1 cellular context compared by ENCODE assay signal in genomic region chr20:16607364-16608264, GRCh38.
TF ChIP-seq lines count a peak whose summit lies in the region.

No MANE protein-coding gene starts in this region.

TF ChIP-seq in HepG2, 621 proteins besides CTCF, POLR2A, EP300 and RAD21 (continued from another document):
- TF ChIP-seq, protein P1, sequence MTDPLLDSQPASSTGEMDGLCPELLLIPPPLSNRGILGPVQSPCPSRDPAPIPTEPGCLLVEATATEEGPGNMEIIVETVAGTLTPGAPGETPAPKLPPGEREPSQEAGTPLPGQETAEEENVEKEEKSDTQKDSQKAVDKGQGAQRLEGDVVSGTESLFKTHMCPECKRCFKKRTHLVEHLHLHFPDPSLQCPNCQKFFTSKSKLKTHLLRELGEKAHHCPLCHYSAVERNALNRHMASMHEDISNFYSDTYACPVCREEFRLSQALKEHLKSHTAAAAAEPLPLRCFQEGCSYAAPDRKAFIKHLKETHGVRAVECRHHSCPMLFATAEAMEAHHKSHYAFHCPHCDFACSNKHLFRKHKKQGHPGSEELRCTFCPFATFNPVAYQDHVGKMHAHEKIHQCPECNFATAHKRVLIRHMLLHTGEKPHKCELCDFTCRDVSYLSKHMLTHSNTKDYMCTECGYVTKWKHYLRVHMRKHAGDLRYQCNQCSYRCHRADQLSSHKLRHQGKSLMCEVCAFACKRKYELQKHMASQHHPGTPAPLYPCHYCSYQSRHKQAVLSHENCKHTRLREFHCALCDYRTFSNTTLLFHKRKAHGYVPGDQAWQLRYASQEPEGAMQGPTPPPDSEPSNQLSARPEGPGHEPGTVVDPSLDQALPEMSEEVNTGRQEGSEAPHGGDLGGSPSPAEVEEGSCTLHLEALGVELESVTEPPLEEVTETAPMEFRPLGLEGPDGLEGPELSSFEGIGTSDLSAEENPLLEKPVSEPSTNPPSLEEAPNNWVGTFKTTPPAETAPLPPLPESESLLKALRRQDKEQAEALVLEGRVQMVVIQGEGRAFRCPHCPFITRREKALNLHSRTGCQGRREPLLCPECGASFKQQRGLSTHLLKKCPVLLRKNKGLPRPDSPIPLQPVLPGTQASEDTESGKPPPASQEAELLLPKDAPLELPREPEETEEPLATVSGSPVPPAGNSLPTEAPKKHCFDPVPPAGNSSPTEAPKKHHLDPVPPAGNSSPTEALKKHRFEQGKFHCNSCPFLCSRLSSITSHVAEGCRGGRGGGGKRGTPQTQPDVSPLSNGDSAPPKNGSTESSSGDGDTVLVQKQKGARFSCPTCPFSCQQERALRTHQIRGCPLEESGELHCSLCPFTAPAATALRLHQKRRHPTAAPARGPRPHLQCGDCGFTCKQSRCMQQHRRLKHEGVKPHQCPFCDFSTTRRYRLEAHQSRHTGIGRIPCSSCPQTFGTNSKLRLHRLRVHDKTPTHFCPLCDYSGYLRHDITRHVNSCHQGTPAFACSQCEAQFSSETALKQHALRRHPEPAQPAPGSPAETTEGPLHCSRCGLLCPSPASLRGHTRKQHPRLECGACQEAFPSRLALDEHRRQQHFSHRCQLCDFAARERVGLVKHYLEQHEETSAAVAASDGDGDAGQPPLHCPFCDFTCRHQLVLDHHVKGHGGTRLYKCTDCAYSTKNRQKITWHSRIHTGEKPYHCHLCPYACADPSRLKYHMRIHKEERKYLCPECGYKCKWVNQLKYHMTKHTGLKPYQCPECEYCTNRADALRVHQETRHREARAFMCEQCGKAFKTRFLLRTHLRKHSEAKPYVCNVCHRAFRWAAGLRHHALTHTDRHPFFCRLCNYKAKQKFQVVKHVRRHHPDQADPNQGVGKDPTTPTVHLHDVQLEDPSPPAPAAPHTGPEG (CRISPR knock-in tag; IDR thresholded peaks at IDR 0.05) = 0 out of 2 replicates have a peak, but pooled peaks have one; percentile 35
- no peak for TF ChIP-seq PAX8 (CRISPR knock-in tag; IDR thresholded peaks at IDR 0.05; ENCODE audit: borderline replicate concordance)
- TF ChIP-seq FUBP1 (CRISPR knock-in tag; IDR thresholded peaks at IDR 0.05; ENCODE audit: borderline replicate concordance) = no peak
- no peak for TF ChIP-seq HOXD1 (CRISPR knock-in tag; IDR thresholded peaks at IDR 0.05)
- peak; percentile 28; the same call in 1 of the 2 replicates for TF ChIP-seq HOXA3 (CRISPR knock-in tag; IDR thresholded peaks at IDR 0.05)
- peak; percentile 80 for TF ChIP-seq HNF4A (CRISPR knock-in tag; IDR thresholded peaks at IDR 0.05)
TF ChIP-seq in HepG2: peak in this region for 24.
